27 cellular contexts compared by ENCODE assay signal in the genomic region with DNA sequence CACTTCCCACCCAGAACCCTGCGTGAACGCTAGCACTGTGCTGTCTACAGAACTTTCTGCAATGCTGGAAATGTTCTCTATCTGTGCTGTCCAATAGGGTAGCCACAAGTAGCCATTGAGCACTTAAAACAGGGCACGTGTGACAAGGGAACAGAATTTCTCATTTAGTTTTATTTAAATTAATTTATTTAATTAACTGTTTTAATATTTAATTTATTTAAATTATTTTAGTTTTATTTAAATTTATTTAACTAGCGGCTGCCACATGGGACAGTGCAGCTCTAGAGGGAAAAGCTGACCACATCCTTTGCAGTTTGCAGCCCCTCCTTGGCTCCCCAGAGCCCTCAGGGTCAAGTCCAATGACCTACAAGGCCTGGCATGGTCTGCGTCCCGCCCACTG.
"Had no signal": no experiment of that assay in that cellular context is flagged by ENCODE, and none has a peak within 500 bp of the region (broad histone marks: within the 10 kb centered on the region; RNA-seq: fewer than 3 reads in every experiment).

No MANE protein-coding gene starts in this region.

- DNase-seq: activated CD4-positive, alpha-beta T cell treated with anti-CD3 and anti-CD28 coated beads for 1 hour; activated CD4-positive, alpha-beta T cell treated with anti-CD3 and anti-CD28 coated beads for 4 hours; activated CD4-positive, alpha-beta T cell treated with anti-CD3 and anti-CD28 coated beads, Interleukin-2, amount 50 U/mL, for 1 hour; activated CD4-positive, alpha-beta T cell treated with anti-CD3 and anti-CD28 coated beads, Interleukin-2, amount 50 U/mL, for 48 hours; activated CD8-positive, alpha-beta memory T cell treated with anti-CD3 and anti-CD28 coated beads, Interleukin-2, amount 50 U/mL, for 48 hours; activated effector memory CD4-positive, alpha-beta T cell treated with Interleukin-2 at 50 U/mL for 16 hours; activated gamma-delta T cell treated with Interleukin-2 at 50 U/mL for 16 hours; activated naive CD4-positive, alpha-beta T cell treated with anti-CD3 and anti-CD28 coated beads, Interleukin-2, amount 50 U/mL, for 16 hours; activated naive CD4-positive, alpha-beta T cell treated with Interleukin-2 at 50 U/mL for 16 hours; activated T-cell treated with anti-CD3 and anti-CD28 coated beads for 4 hours; activated T-cell treated with anti-CD3 and anti-CD28 coated beads, Interleukin-2, amount 50 U/mL, for 24 hours; amniotic stem cell; aorta; body of pancreas; caudate nucleus; cortex of kidney; dermis blood vessel endothelial cell; effector CD4-positive, alpha-beta T cell; effector memory CD8-positive, alpha-beta T cell; erythroblast; foreskin keratinocyte; gastrocnemius medialis; heart right ventricle; T-helper 2 cell had no signal

- H3K4me1 Mint-ChIP-seq: activated T-helper 17 cell treated with anti-CD3 and anti-CD28 coated beads, Interleukin-2, amount 50 U/mL, for 72 hours had no signal

- H3K27me3 Mint-ChIP-seq: activated naive CD8-positive, alpha-beta T cell had no signal

- H3K27me3 ChIP-seq: body of pancreas, gastrocnemius medialis had no signal

- H3K36me3 Mint-ChIP-seq: activated naive CD8-positive, alpha-beta T cell had no signal

- H3K4me3 Mint-ChIP-seq: activated naive CD8-positive, alpha-beta T cell; activated T-cell treated with anti-CD3 and anti-CD28 coated beads, Interleukin-2, amount 50 U/mL, for 24 hours; activated T-helper 17 cell treated with anti-CD3 and anti-CD28 coated beads, Interleukin-2, amount 50 U/mL, for 72 hours; effector memory CD8-positive, alpha-beta T cell had no signal

- H3K9me3 ChIP-seq: body of pancreas, esophagus muscularis mucosa, gastrocnemius medialis, heart right ventricle had no signal

- H3K27ac ChIP-seq: body of pancreas, esophagus muscularis mucosa, foreskin keratinocyte, gastrocnemius medialis, heart right ventricle had no signal

- H3K27ac Mint-ChIP-seq: activated naive CD8-positive, alpha-beta T cell; activated T-cell treated with anti-CD3 and anti-CD28 coated beads, Interleukin-2, amount 50 U/mL, for 24 hours; activated T-helper 17 cell treated with anti-CD3 and anti-CD28 coated beads, Interleukin-2, amount 50 U/mL, for 72 hours; effector memory CD8-positive, alpha-beta T cell had no signal

- H3K4me3 ChIP-seq: body of pancreas, esophagus muscularis mucosa, gastrocnemius medialis, heart right ventricle had no signal

- H3K36me3 ChIP-seq: esophagus muscularis mucosa, gastrocnemius medialis, heart right ventricle had no signal

- H3K9me3 Mint-ChIP-seq: activated T-cell treated with anti-CD3 and anti-CD28 coated beads, Interleukin-2, amount 50 U/mL, for 24 hours; activated T-helper 17 cell treated with anti-CD3 and anti-CD28 coated beads, Interleukin-2, amount 50 U/mL, for 72 hours; effector memory CD8-positive, alpha-beta T cell had no signal

- ATAC-seq: activated T-helper 17 cell treated with anti-CD3 and anti-CD28 coated beads, Interleukin-2, amount 50 U/mL, for 72 hours; body of pancreas; effector memory CD8-positive, alpha-beta T cell; foreskin keratinocyte; gastrocnemius medialis; heart right ventricle had no signal
